Comparison of ENCODE assay signal across 13 cellular contexts in genomic region chr10:23693895-23694294, GRCh38.
A peak's percentile ranks its signal among the peaks of the same experiment; 100 is the strongest.
DNase-seq lines count a peak whose midpoint lies in the region; TF ChIP-seq lines count a peak whose summit lies in the region.
"Had no signal": no experiment of that assay in that cellular context is flagged by ENCODE, and none has a peak within 500 bp of the region (broad histone marks: within the 10 kb centered on the region; RNA-seq: fewer than 3 reads in every experiment).

No MANE protein-coding gene starts in this region.

- no peaks in the 10 kb centered on the region for H3K79me1 ChIP-seq in mesendoderm (ENCODE audit: low read length)

- no peak overlapping the region for H3K18ac ChIP-seq in mesendoderm (ENCODE audit: low read length)

- no peak overlapping the region for H3K56ac ChIP-seq in mesendoderm (ENCODE audit: low read length)

- H2AK5ac ChIP-seq in mesendoderm (ENCODE audit: low read length) = no peak overlapping the region

- no peak overlapping the region for H3K4ac ChIP-seq in mesendoderm (ENCODE audit: low read depth, low read length)

- no peak overlapping the region for H4K5ac ChIP-seq in mesendoderm (ENCODE audit: low read length)

- no peak overlapping the region for H2BK15ac ChIP-seq in mesendoderm (replicated peaks; ENCODE audit: low read depth)

- CTCF ChIA-PET in MCF 10A (lab: Yijun Ruan, JAX) = interaction anchor here (2.6 kb wide), 1 partner anchor 9 kb away, joined by 7 read pairs; no protein-coding TSS in a partner anchor
- CTCF ChIA-PET in activated CD4-positive, alpha-beta memory T cell treated with anti-CD3 and anti-CD28 coated beads, Interleukin-2, amount 10 ng/mL, durations not matched to agents 7 days and 5 days (lab: Charles Lee) = no interaction called here

- no peak for TF ChIP-seq POLR2A in breast epithelium (IDR thresholded peaks at IDR 0.05)

- intact Hi-C loops in breast epithelium (cut with DNase I; ENCODE audit: low total_unique reads) = no loop called here
- intact Hi-C loops in MCF 10A (cut with micrococcal nuclease) = no loop called here

- H3K9me3 ChIP-seq in breast epithelium = no peaks in the 10 kb centered on the region

- H4K8ac ChIP-seq in mesendoderm (ENCODE audit: low read depth, low read length) = no peak overlapping the region

- peaks cover 0 to 15% of the 10 kb centered on the region in 2 donors for H3K4me1 ChIP-seq in breast epithelium
- H3K4me1 ChIP-seq in mesendoderm (ENCODE audit: control insufficient read depth, low read depth, low read length) = no peaks in the 10 kb centered on the region

- no peak overlapping the region for H3K4me3 Mint-ChIP-seq in MCF 10A (ENCODE audit: unreplicated experiment)
- peak overlapping the region; percentile 85 for H3K4me3 Mint-ChIP-seq in type B pancreatic cell
- H3K4me3 Mint-ChIP-seq in activated CD4-positive, alpha-beta memory T cell treated with anti-CD3 and anti-CD28 coated beads, Interleukin-2, amount 10 ng/mL, durations not matched to agents 7 days and 5 days = no peak overlapping the region
- H3K4me3 Mint-ChIP-seq: activated CD4-positive, alpha-beta memory T cell treated with anti-CD3 and anti-CD28 coated beads for 36 hours; T-helper 1 cell treated with Interleukin-12 subunit alpha and Interleukin-12 subunit beta and Interleukin-4 antibody, amounts not matched to agents 30 μg/mL and 1 μg/mL, for 36 hours had no signal

- H3K27me3 Mint-ChIP-seq in MCF 10A (ENCODE audit: insufficient read depth, unreplicated experiment) (peaks cover 63% of the 10 kb centered on the region), type B pancreatic cell (peaks cover 96% of the 10 kb centered on the region)
- peaks cover 46% of the 10 kb centered on the region for H3K27me3 Mint-ChIP-seq in activated CD4-positive, alpha-beta memory T cell treated with anti-CD3 and anti-CD28 coated beads, Interleukin-2, amount 10 ng/mL, durations not matched to agents 7 days and 5 days

- H3K23ac ChIP-seq in mesendoderm (ENCODE audit: low read length) = no peak overlapping the region

- H2BK120ac ChIP-seq in mesendoderm (ENCODE audit: low read depth, low read length) = no peak overlapping the region

- no peak overlapping the region for H2BK5ac ChIP-seq in mesendoderm (ENCODE audit: low read length)

- POLR2A ChIA-PET in MCF 10A (lab: Yijun Ruan, JAX) = no interaction called here
- POLR2A ChIA-PET in activated CD4-positive, alpha-beta memory T cell treated with anti-CD3 and anti-CD28 coated beads, Interleukin-2, amount 10 ng/mL, durations not matched to agents 7 days and 5 days (lab: Charles Lee) = no interaction called here

- H3K27me3 ChIP-seq in breast epithelium (peaks cover 0 to 40% of the 10 kb centered on the region in 2 donors), mesendoderm (ENCODE audit: insufficient read depth, low read length, poor library complexity) (peaks cover 33% of the 10 kb centered on the region)

- DNase-seq in breast epithelium (ENCODE audit: low spot score in 2 of 2) (no peak), MCF 10A (ENCODE audit: unreplicated experiment) (no peak), astrocyte of the hippocampus (ENCODE audit: low read depth, low spot score) (peak; percentile 0), mesendoderm (no peak), type B pancreatic cell (ENCODE audit: extremely low spot score, unreplicated experiment) (peak; percentile 64), NCI-H1694 (lab: John Stamatoyannopoulos, UW) (no peak), NCI-H2227 treated with DMSO at 0.1 percent for 48 hours (lab: John Stamatoyannopoulos, UW) (no peak)
- DNase-seq in activated CD4-positive, alpha-beta memory T cell treated with anti-CD3 and anti-CD28 coated beads, Interleukin-2, amount 10 ng/mL, durations not matched to agents 7 days and 5 days = no peak
- DNase-seq: HCEC 1CT, naive B cell, NCI-H446 had no signal

- no peak overlapping the region for H3K27ac Mint-ChIP-seq in MCF 10A (ENCODE audit: low read depth, unreplicated experiment)
- H3K27ac Mint-ChIP-seq in type B pancreatic cell = no peak overlapping the region
- no peak overlapping the region for H3K27ac Mint-ChIP-seq in activated CD4-positive, alpha-beta memory T cell treated with anti-CD3 and anti-CD28 coated beads, Interleukin-2, amount 10 ng/mL, durations not matched to agents 7 days and 5 days
- H3K27ac Mint-ChIP-seq: activated CD4-positive, alpha-beta memory T cell treated with anti-CD3 and anti-CD28 coated beads for 36 hours; naive B cell; T-helper 1 cell treated with Interleukin-12 subunit alpha and Interleukin-12 subunit beta and Interleukin-4 antibody, amounts not matched to agents 30 μg/mL and 1 μg/mL, for 36 hours had no signal

- no peak for TF ChIP-seq CTCF in breast epithelium (IDR thresholded peaks at IDR 0.05)
- TF ChIP-seq CTCF in MCF 10A (IDR thresholded peaks at IDR 0.05; ENCODE audit: unreplicated experiment) = no peak
- TF ChIP-seq CTCF in type B pancreatic cell (conservative IDR thresholded peaks at IDR 0.05) = no peak

- BruUV-seq in MCF 10A (replicated peaks; lab: Mats Ljungman, UMichigan) = no TSS peak

- H3K36me3 Mint-ChIP-seq in MCF 10A (ENCODE audit: insufficient read depth, unreplicated experiment) (no peaks in the 10 kb centered on the region), type B pancreatic cell (no peaks in the 10 kb centered on the region)
- no peaks in the 10 kb centered on the region for H3K36me3 Mint-ChIP-seq in activated CD4-positive, alpha-beta memory T cell treated with anti-CD3 and anti-CD28 coated beads, Interleukin-2, amount 10 ng/mL, durations not matched to agents 7 days and 5 days (ENCODE audit: low read depth)
- H3K36me3 Mint-ChIP-seq: activated CD4-positive, alpha-beta memory T cell treated with anti-CD3 and anti-CD28 coated beads for 36 hours; naive B cell had no signal

- H3K4me3 ChIP-seq in breast epithelium = peak overlapping the region in 2 of 3 donors; percentile 38 to 61
- H3K4me3 ChIP-seq in mesendoderm (ENCODE audit: low read length) = peak overlapping the region; percentile 8

- H3K9ac ChIP-seq in mesendoderm (ENCODE audit: low read length) = peak overlapping the region; percentile 10

- H3K79me2 ChIP-seq in mesendoderm (ENCODE audit: control insufficient read depth, insufficient read depth, low read length) = no peaks in the 10 kb centered on the region

- H3K4me2 ChIP-seq in mesendoderm (ENCODE audit: low read length) = peak overlapping the region; percentile 74

- H3K27ac ChIP-seq in breast epithelium (no peak overlapping the region), mesendoderm (ENCODE audit: low read depth, low read length) (no peak overlapping the region)

- H3K4me1 Mint-ChIP-seq in MCF 10A (ENCODE audit: insufficient read depth, unreplicated experiment) (no peaks in the 10 kb centered on the region), type B pancreatic cell (ENCODE audit: unreplicated experiment) (peaks cover 8% of the 10 kb centered on the region)
- H3K4me1 Mint-ChIP-seq in activated CD4-positive, alpha-beta memory T cell treated with anti-CD3 and anti-CD28 coated beads, Interleukin-2, amount 10 ng/mL, durations not matched to agents 7 days and 5 days = no peaks in the 10 kb centered on the region

- no CpG with 5 or more reads among the region's 17 CpGs for WGBS in mesendoderm (ENCODE audit: extremely low coverage, insufficient coverage, low lambda C conversion rate)

- H3K9me3 Mint-ChIP-seq in MCF 10A (ENCODE audit: unreplicated experiment) (no peaks in the 10 kb centered on the region), type B pancreatic cell (no peaks in the 10 kb centered on the region)
- H3K9me3 Mint-ChIP-seq in activated CD4-positive, alpha-beta memory T cell treated with anti-CD3 and anti-CD28 coated beads, Interleukin-2, amount 10 ng/mL, durations not matched to agents 7 days and 5 days = no peaks in the 10 kb centered on the region
- H3K9me3 Mint-ChIP-seq: activated CD4-positive, alpha-beta memory T cell treated with anti-CD3 and anti-CD28 coated beads for 36 hours; naive B cell; T-helper 1 cell treated with Interleukin-12 subunit alpha and Interleukin-12 subunit beta and Interleukin-4 antibody, amounts not matched to agents 30 μg/mL and 1 μg/mL, for 36 hours had no signal

- H3K36me3 ChIP-seq in breast epithelium (no peaks in the 10 kb centered on the region), mesendoderm (ENCODE audit: control insufficient read depth, insufficient read depth, low read length) (no peaks in the 10 kb centered on the region)

Comparison
In these comparisons a context has a peak if more than half of its experiments do, and no peak if none do; other contexts are left out.
1. DNase-seq: peak in astrocyte of the hippocampus (single experiment) and type B pancreatic cell (single experiment); none in breast epithelium (0 of 2), MCF 10A (single experiment), mesendoderm (single experiment), NCI-H1694 (single experiment), activated CD4-positive, alpha-beta memory T cell treated with anti-CD3 and anti-CD28 coated beads, Interleukin-2, amount 10 ng/mL, durations not matched to agents 7 days and 5 days (single experiment) and NCI-H2227 treated with DMSO at 0.1 percent for 48 hours (single experiment).